In the genomic region with DNA sequence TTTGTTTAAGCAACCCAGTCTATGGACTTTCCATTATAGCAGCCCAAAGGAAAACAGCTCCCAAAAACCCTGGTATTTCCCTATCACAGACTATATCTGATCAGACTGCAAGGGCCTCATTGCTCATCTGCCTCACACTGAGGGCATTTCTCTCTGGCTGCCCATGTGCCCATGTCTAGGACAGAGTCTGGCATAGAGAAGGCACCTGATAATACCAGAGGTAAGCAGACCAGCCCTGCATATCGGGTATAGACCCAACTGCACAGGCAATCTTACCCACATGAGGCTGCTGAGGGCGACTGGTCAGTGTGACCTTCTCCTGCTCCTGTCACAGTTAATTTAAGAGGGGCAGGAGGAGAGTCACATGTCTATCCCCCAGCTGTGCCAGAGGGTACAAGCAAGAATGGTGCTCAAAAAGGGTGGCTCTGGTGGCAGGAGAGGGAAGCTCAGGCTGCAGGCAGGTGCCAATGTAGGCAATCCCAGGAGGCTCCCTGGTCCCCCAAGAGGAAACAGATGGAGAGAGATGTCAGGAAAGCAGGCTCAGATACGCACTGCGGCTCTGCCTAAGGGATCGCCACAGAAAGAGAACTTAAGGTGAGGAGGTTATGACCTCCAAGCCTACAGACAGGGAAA, we compare ENCODE assay signal across 8 cellular contexts.
A peak's percentile ranks its signal among the peaks of the same experiment; 100 is the strongest.
DNase-seq lines count a peak whose midpoint lies in the region; ATAC-seq lines count a peak whose summit lies in the region.

No MANE protein-coding gene starts in this region.

- no peaks in the 10 kb centered on the region for H3K9me3 ChIP-seq in neuron (ENCODE audit: low read length)

- H3K27me3 ChIP-seq in neuron (ENCODE audit: insufficient read depth, low read length) = peaks cover 4% of the 10 kb centered on the region

- H3K27ac Mint-ChIP-seq in dendritic cell treated with granulocyte-macrophage colony-stimulating factor and Interleukin-4, amounts not matched to agents 40 ng/mL and 50 ng/mL, for 4 days = peak overlapping the region; percentile 89

- H2AFZ ChIP-seq in neuron (ENCODE audit: low read depth, low read length) = no peak overlapping the region

- H3K36me3 Mint-ChIP-seq in dendritic cell treated with granulocyte-macrophage colony-stimulating factor and Interleukin-4, amounts not matched to agents 40 ng/mL and 50 ng/mL, for 4 days (ENCODE audit: low read depth) = peaks cover 39% of the 10 kb centered on the region

- ATAC-seq in HG02938 (IDR thresholded peaks at IDR 0.05; ENCODE audit: unreplicated experiment) = no peak

- H3K36me3 ChIP-seq in neuron (ENCODE audit: insufficient read depth, low read length) = no peaks in the 10 kb centered on the region

- H3K4me1 ChIP-seq in neuron (ENCODE audit: insufficient read depth, low read length) = peaks cover 55% of the 10 kb centered on the region

- H3K4me1 Mint-ChIP-seq in dendritic cell treated with granulocyte-macrophage colony-stimulating factor and Interleukin-4, amounts not matched to agents 40 ng/mL and 50 ng/mL, for 4 days (ENCODE audit: low read depth) = peaks cover 80% of the 10 kb centered on the region

- peak overlapping the region; percentile 88 for H3K4me3 Mint-ChIP-seq in dendritic cell treated with granulocyte-macrophage colony-stimulating factor and Interleukin-4, amounts not matched to agents 40 ng/mL and 50 ng/mL, for 4 days

- H3K27me3 Mint-ChIP-seq in dendritic cell treated with granulocyte-macrophage colony-stimulating factor and Interleukin-4, amounts not matched to agents 40 ng/mL and 50 ng/mL, for 4 days = peaks cover 5% of the 10 kb centered on the region

- H3K4me3 ChIP-seq in neuron (ENCODE audit: low read length) = peak overlapping the region; percentile 10

- no peaks in the 10 kb centered on the region for H3K9me3 Mint-ChIP-seq in dendritic cell treated with granulocyte-macrophage colony-stimulating factor and Interleukin-4, amounts not matched to agents 40 ng/mL and 50 ng/mL, for 4 days

- intact Hi-C loops in dendritic cell treated with granulocyte-macrophage colony-stimulating factor and Interleukin-4, amounts not matched to agents 40 ng/mL and 50 ng/mL, for 4 days (cut with micrococcal nuclease) = loop anchor here (2.0 kb wide), 1 partner anchor 41 kb away; no protein-coding TSS in a partner anchor

- DNase-seq in ELF-1 (ENCODE audit: low read depth, low spot score) (peak; percentile 35), NCI-H82 treated with DMSO at 0.1 percent for 48 hours (lab: John Stamatoyannopoulos, UW; ENCODE audit: unreplicated experiment) (peak; percentile 36), COLO829 (ENCODE audit: low spot score) (no peak), DMS79 treated with DMSO at 0.1 percent for 48 hours (lab: John Stamatoyannopoulos, UW) (no peak), iPS-NIHi11 (ENCODE audit: low spot score) (no peak)

Comparison
In these comparisons a context has a peak if more than half of its experiments do, and no peak if none do; other contexts are left out.
1. DNase-seq: peak in ELF-1 (single experiment) and NCI-H82 treated with DMSO at 0.1 percent for 48 hours (single experiment); none in COLO829 (single experiment), DMS79 treated with DMSO at 0.1 percent for 48 hours (single experiment) and iPS-NIHi11 (single experiment).